ENCODE assay signal across 30 cellular contexts in the genomic region with DNA sequence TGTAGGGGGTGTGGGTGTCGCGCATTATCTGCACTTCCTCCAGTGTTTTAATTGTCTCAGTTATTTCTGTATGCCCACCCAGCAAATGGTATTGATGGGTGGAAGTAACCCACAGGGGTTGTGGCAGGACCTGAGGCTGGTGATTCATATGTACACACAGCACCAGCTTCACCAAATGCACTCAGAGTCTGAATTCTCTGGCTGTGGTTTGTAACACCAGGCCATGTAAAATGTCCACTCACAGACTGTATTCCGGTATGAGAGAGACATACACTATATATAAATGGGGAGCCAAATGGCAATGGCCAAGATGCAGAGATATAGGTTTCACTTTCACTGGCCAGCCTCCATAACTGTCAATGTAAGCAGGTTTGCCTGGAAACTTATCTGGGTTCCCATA.
"Had no signal": no experiment of that assay in that cellular context is flagged by ENCODE, and none has a peak within 500 bp of the region (broad histone marks: within the 10 kb centered on the region; RNA-seq: fewer than 3 reads in every experiment).

No MANE protein-coding gene starts in this region.

- H3K27me3 ChIP-seq: adrenal gland, body of pancreas, brain microvascular endothelial cell, breast epithelium had no signal

- H3K4me1 ChIP-seq: adrenal gland, body of pancreas, breast epithelium had no signal

- H3K9me3 ChIP-seq: adrenal gland, body of pancreas had no signal

- ATAC-seq: activated CD8-positive, alpha-beta T cell treated with anti-CD3 and anti-CD28 coated beads for 36 hours; activated naive CD4-positive, alpha-beta T cell treated with anti-CD3 and anti-CD28 coated beads, Interleukin-2, amount 50 U/mL, for 72 hours; activated T-cell treated with anti-CD3 and anti-CD28 coated beads, Interleukin-2, amount 50 U/mL, for 4 hours; activated T-cell treated with anti-CD3 and anti-CD28 coated beads, Interleukin-2, amount 50 U/mL, for 72 hours; activated T-helper 17 cell treated with anti-CD3 and anti-CD28 coated beads, Interleukin-2, amount 50 U/mL, for 72 hours; body of pancreas had no signal

- H3K4me3 ChIP-seq: adrenal gland, body of pancreas, breast epithelium had no signal

- H3K36me3 ChIP-seq: adrenal gland, brain microvascular endothelial cell, breast epithelium had no signal

- H3K27ac ChIP-seq: adrenal gland, body of pancreas, brain microvascular endothelial cell, breast epithelium, VCaP had no signal

- DNase-seq: activated B cell treated with CpG ODN at 0.5 μM for 24 hours; activated CD4-positive, alpha-beta memory T cell treated with anti-CD3 and anti-CD28 coated beads for 36 hours; activated CD4-positive, alpha-beta T cell treated with anti-CD3 and anti-CD28 coated beads for 4 hours; activated CD4-positive, alpha-beta T cell treated with anti-CD3 and anti-CD28 coated beads, Interleukin-2, amount 10 ng/mL, durations not matched to agents 24 days and 14 days; activated CD4-positive, alpha-beta T cell treated with anti-CD3 and anti-CD28 coated beads, Interleukin-2, amount 50 U/mL, for 1 hour; activated CD4-positive, alpha-beta T cell treated with anti-CD3 and anti-CD28 coated beads, Interleukin-2, amount 50 U/mL, for 4 hours; activated CD4-positive, CD25-positive, alpha-beta regulatory T cell treated with anti-CD3 and anti-CD28 coated beads, Interleukin-2, amount 50 U/mL, for 72 hours; activated CD8-positive, alpha-beta memory T cell treated with anti-CD3 and anti-CD28 coated beads, Interleukin-2, amount 50 U/mL, for 4 hours; activated CD8-positive, alpha-beta T cell treated with anti-CD3 and anti-CD28 coated beads for 36 hours; activated effector memory CD4-positive, alpha-beta T cell treated with anti-CD3 and anti-CD28 coated beads, Interleukin-2, amount 50 U/mL, for 16 hours; activated gamma-delta T cell treated with Interleukin-2 at 50 U/mL for 16 hours; activated naive CD4-positive, alpha-beta T cell; activated naive CD4-positive, alpha-beta T cell treated with anti-CD3 and anti-CD28 coated beads for 36 hours; activated naive CD4-positive, alpha-beta T cell treated with anti-CD3 and anti-CD28 coated beads, Interleukin-2, amount 50 U/mL, for 16 hours; activated naive CD8-positive, alpha-beta T cell treated with anti-CD3 and anti-CD28 coated beads for 36 hours; activated T-cell treated with anti-CD3 and anti-CD28 coated beads for 4 hours; activated T-cell treated with anti-CD3 and anti-CD28 coated beads, Interleukin-2, amount 50 U/mL, for 1 hour; activated T-cell treated with anti-CD3 and anti-CD28 coated beads, Interleukin-2, amount 50 U/mL, for 4 hours; activated T-cell treated with anti-CD3 and anti-CD28 coated beads, Interleukin-2, amount 50 U/mL, for 72 hours; adrenal gland; amniotic stem cell; body of pancreas; brain microvascular endothelial cell; central memory CD4-positive, alpha-beta T cell; T-helper 2 cell; T-helper 9 cell had no signal
